Comparison of ENCODE assay signal across 1 cellular context in genomic region chr7:135670179-135670578, GRCh38.
TF ChIP-seq lines count a peak whose summit lies in the region.

No MANE protein-coding gene starts in this region.

TF ChIP-seq in IMR-90, 13 proteins besides CTCF, POLR2A, EP300 and RAD21:
- peak; percentile 39 for TF ChIP-seq USF2 (IDR thresholded peaks at IDR 0.05; ENCODE audit: low read depth, low read length)
- TF ChIP-seq MXI1 (IDR thresholded peaks at IDR 0.05; ENCODE audit: borderline replicate concordance, low read depth, low read length), result no peak
